Comparison of ENCODE assay signal across 26 cellular contexts in genomic region chr12:43118881-43119280, GRCh38.
DNase-seq lines count a peak whose midpoint lies in the region.
"Had no signal": no experiment of that assay in that cellular context is flagged by ENCODE, and none has a peak within 500 bp of the region (broad histone marks: within the 10 kb centered on the region; RNA-seq: fewer than 3 reads in every experiment).

No MANE protein-coding gene starts in this region.

- H3K9me3 ChIP-seq in SJSA1 (replicated peaks), result peaks cover 3% of the 10 kb centered on the region; the same call in 1 of the 2 replicates
- H3K9me3 ChIP-seq: A549; BE2C; BLaER1; BLaER1 treated with 17β-estradiol and CSF1 and Interleukin-3, amounts not matched to agents 10 nM and 100 nM; Caco-2 had no signal

- no peaks in the 10 kb centered on the region for H3K4me1 ChIP-seq in SJSA1 (replicated peaks)
- H3K4me1 ChIP-seq: A549; BE2C; BLaER1; BLaER1 treated with 17β-estradiol and CSF1 and Interleukin-3, amounts not matched to agents 10 nM and 100 nM had no signal

- H3K36me3 ChIP-seq in SJSA1, result no peaks in the 10 kb centered on the region
- H3K36me3 ChIP-seq: BE2C; BLaER1; BLaER1 treated with 17β-estradiol and CSF1 and Interleukin-3, amounts not matched to agents 10 nM and 100 nM had no signal

- peak; percentile 77 to 89 for DNase-seq in SJSA1 (ENCODE audit: low read depth in 1 of 2, low spot score in 2 of 2)
- DNase-seq in retina, result no peak
- DNase-seq: 8988T; ACHN; AML-193; BE2C; C1 segment of cervical spinal cord; Caco-2; Calu3; CD4-positive, alpha-beta T cell; CD4-positive, CD25-positive, alpha-beta regulatory T cell; CD8-positive, alpha-beta memory T cell; CD8-positive, alpha-beta T cell; COR-L47; DMS 273 treated with DMSO at 0.1 percent for 48 hours; DMS153; DMS53; DMS79; DMS79 treated with DMSO at 0.1 percent for 48 hours; DND-41; EL had no signal

- peaks cover 32% of the 10 kb centered on the region for H3K27me3 ChIP-seq in SJSA1 (replicated peaks)
- H3K27me3 ChIP-seq: BE2C; BLaER1; BLaER1 treated with 17β-estradiol and CSF1 and Interleukin-3, amounts not matched to agents 10 nM and 100 nM had no signal

- H3K27ac ChIP-seq in SJSA1, result no peak overlapping the region
- H3K27ac ChIP-seq: 22Rv1; A549; BLaER1; BLaER1 treated with 17β-estradiol and CSF1 and Interleukin-3, amounts not matched to agents 10 nM and 100 nM; C4-2B had no signal

- H3K4me3 ChIP-seq in SJSA1, result no peak overlapping the region
- H3K4me3 ChIP-seq: A549; BLaER1; BLaER1 treated with 17β-estradiol and CSF1 and Interleukin-3, amounts not matched to agents 10 nM and 100 nM had no signal
